Comparison of ENCODE assay signal across 1 cellular context in the genomic region with DNA sequence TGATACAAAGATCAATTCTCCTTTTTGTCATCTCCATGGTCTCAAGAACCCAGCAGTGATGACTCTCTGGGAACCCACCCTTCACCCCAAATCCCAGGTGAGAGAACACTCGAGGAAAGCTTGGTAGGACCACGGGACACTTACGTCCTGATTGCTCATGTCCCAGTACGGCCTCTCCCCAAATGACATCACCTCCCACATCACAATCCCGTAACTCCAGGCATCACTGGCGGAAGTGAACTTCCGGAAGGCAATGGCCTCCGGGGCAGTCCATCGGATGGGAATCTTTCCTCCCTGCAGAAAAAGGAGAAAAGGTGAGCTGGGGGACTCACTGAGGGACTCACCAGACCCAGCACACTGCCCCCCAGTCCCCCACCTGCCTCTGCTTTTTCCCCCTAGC.
TF ChIP-seq lines count a peak whose summit lies in the region.

No MANE protein-coding gene starts in this region.

TF ChIP-seq in endothelial cell of umbilical vein, 7 proteins besides CTCF, POLR2A, EP300 and RAD21:
- TF ChIP-seq GATA2 (IDR thresholded peaks at IDR 0.05; ENCODE audit: insufficient read depth, insufficient read length, low read depth, low read length) (no peak), POLR2AphosphoS5 (IDR thresholded peaks at IDR 0.05; ENCODE audit: insufficient read depth, low read depth, low read length) (no peak), MYC (IDR thresholded peaks at IDR 0.05; ENCODE audit: low read depth, low read length) (no peak)
